ENCODE assay signal across 2 cellular contexts in the genomic region with DNA sequence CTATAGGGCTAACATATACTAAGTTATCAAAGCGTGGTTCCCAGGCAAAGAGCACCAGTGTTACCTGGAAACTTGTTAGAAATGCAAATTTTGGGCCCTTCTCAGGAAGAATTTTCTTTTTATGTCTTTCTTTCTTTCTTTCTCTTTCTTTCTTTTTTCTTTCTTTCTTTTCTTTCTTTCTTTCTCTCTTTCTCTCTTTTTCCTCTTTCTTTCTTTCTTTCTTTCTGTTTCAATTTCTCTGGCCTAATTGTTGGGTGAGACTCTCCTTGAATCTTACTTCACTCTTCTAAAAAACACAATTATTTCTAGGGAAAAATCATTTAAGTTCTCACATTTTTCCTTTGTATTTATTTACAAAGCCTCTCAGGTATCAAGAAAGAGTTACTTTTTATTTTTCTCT.
TF ChIP-seq lines count a peak whose summit lies in the region.

No MANE protein-coding gene starts in this region.

TF ChIP-seq in WTC11, 78 proteins besides CTCF, POLR2A, EP300 and RAD21:
- TF ChIP-seq, protein P1, sequence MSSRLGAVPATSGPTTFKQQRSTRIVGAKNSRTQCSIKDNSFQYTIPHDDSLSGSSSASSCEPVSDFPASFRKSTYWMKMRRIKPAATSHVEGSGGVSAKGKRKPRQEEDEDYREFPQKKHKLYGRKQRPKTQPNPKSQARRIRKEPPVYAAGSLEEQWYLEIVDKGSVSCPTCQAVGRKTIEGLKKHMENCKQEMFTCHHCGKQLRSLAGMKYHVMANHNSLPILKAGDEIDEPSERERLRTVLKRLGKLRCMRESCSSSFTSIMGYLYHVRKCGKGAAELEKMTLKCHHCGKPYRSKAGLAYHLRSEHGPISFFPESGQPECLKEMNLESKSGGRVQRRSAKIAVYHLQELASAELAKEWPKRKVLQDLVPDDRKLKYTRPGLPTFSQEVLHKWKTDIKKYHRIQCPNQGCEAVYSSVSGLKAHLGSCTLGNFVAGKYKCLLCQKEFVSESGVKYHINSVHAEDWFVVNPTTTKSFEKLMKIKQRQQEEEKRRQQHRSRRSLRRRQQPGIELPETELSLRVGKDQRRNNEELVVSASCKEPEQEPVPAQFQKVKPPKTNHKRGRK (CRISPR knock-in tag; IDR thresholded peaks at IDR 0.05; ENCODE audit: borderline replicate concordance) = 0 out of 2 replicates have a peak, but pooled peaks have one; percentile 35
- TF ChIP-seq, protein P2, sequence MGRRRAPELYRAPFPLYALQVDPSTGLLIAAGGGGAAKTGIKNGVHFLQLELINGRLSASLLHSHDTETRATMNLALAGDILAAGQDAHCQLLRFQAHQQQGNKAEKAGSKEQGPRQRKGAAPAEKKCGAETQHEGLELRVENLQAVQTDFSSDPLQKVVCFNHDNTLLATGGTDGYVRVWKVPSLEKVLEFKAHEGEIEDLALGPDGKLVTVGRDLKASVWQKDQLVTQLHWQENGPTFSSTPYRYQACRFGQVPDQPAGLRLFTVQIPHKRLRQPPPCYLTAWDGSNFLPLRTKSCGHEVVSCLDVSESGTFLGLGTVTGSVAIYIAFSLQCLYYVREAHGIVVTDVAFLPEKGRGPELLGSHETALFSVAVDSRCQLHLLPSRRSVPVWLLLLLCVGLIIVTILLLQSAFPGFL (CRISPR knock-in tag; IDR thresholded peaks at IDR 0.05; ENCODE audit: borderline replicate concordance) = no peak
- TF ChIP-seq ZBTB43 (CRISPR knock-in tag; IDR thresholded peaks at IDR 0.05) (no peak), ATF6 (CRISPR knock-in tag; IDR thresholded peaks at IDR 0.05) (no peak)
TF ChIP-seq in WTC11: peak in this region for 1.

TF ChIP-seq in K562, 482 proteins besides CTCF, POLR2A, EP300 and RAD21:
- TF ChIP-seq HMG20B (CRISPR knock-in tag; IDR thresholded peaks at IDR 0.05) = no peak
- no peak for TF ChIP-seq STAT5B (CRISPR knock-in tag; IDR thresholded peaks at IDR 0.05)
- TF ChIP-seq U2AF1 (optimal IDR thresholded peaks at IDR 0.05; ENCODE audit: low read depth, low read length) = peak; percentile 67
- TF ChIP-seq, protein P1 (tag; IDR thresholded peaks at IDR 0.05) = peak; percentile 86
- no peak for TF ChIP-seq ZNF699 (CRISPR knock-in tag; IDR thresholded peaks at IDR 0.05; ENCODE audit: insufficient replicate concordance)
- TF ChIP-seq ZNF586 (CRISPR knock-in tag; conservative IDR thresholded peaks at IDR 0.05) = no peak
- no peak for TF ChIP-seq IFI16 (CRISPR knock-in tag; IDR thresholded peaks at IDR 0.05)
- no peak for TF ChIP-seq ZNF551 (CRISPR knock-in tag; IDR thresholded peaks at IDR 0.05)
- no peak for TF ChIP-seq PHF20 (IDR thresholded peaks at IDR 0.05; ENCODE audit: partially characterized antibody)
- no peak for TF ChIP-seq MYNN (IDR thresholded peaks at IDR 0.05)
- TF ChIP-seq MYNN (CRISPR knock-in tag; IDR thresholded peaks at IDR 0.05) = no peak
- TF ChIP-seq, protein P3, sequence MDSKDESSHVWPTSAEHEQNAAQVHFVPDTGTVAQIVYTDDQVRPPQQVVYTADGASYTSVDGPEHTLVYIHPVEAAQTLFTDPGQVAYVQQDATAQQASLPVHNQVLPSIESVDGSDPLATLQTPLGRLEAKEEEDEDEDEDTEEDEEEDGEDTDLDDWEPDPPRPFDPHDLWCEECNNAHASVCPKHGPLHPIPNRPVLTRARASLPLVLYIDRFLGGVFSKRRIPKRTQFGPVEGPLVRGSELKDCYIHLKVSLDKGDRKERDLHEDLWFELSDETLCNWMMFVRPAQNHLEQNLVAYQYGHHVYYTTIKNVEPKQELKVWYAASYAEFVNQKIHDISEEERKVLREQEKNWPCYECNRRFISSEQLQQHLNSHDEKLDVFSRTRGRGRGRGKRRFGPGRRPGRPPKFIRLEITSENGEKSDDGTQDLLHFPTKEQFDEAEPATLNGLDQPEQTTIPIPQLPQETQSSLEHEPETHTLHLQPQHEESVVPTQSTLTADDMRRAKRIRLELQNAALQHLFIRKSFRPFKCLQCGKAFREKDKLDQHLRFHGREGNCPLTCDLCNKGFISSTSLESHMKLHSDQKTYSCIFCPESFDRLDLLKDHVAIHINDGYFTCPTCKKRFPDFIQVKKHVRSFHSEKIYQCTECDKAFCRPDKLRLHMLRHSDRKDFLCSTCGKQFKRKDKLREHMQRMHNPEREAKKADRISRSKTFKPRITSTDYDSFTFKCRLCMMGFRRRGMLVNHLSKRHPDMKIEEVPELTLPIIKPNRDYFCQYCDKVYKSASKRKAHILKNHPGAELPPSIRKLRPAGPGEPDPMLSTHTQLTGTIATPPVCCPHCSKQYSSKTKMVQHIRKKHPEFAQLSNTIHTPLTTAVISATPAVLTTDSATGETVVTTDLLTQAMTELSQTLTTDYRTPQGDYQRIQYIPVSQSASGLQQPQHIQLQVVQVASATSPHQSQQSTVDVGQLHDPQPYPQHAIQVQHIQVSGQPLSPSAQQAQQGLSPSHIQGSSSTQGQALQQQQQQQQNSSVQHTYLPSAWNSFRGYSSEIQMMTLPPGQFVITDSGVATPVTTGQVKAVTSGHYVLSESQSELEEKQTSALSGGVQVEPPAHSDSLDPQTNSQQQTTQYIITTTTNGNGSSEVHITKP (IDR thresholded peaks at IDR 0.05; ENCODE audit: partially characterized antibody) = no peak
- no peak for TF ChIP-seq YY1 (IDR thresholded peaks at IDR 0.05; ENCODE audit: borderline replicate concordance in 1 of 3, control insufficient read depth in 1 of 3, extremely low read depth in 1 of 3, insufficient read depth in 3 of 3, insufficient read length in 1 of 3, insufficient replicate concordance in 2 of 3, low read depth in 1 of 3, low read length in 2 of 3)
TF ChIP-seq in K562: peak in this region for 2.
